ENCODE assay signal across 9 cellular contexts in genomic region chr12:131832393-131833231, GRCh38. TPM values are rescaled to one million over a fixed set of nuclear protein-coding genes. Genes with fewer than 3 reads are reported as not detected.
DNase-seq lines count a peak whose midpoint lies in the region; ATAC-seq and TF ChIP-seq lines count a peak whose summit lies in the region.
"Had no signal": no experiment of that assay in that cellular context is flagged by ENCODE, and none has a peak within 500 bp of the region (broad histone marks: within the 10 kb centered on the region; RNA-seq: fewer than 3 reads in every experiment).

No MANE protein-coding gene starts in this region.

- TF ChIP-seq CTCF in heart left ventricle (IDR thresholded peaks at IDR 0.05) (no peak), tibial artery (IDR thresholded peaks at IDR 0.05) (no peak)

- H3K36me3 ChIP-seq in SJSA1 (no peaks in the 10 kb centered on the region), heart left ventricle (no peaks in the 10 kb centered on the region), tibial artery (no peaks in the 10 kb centered on the region)

- H3K4me1 ChIP-seq in SJSA1 (replicated peaks) (peaks cover 51% of the 10 kb centered on the region), heart left ventricle (peaks cover 0 to 43% (median 19%) of the 10 kb centered on the region in 12 donors), tibial artery (peaks cover 0 to 46% (median 40%) of the 10 kb centered on the region in 4 donors)

- WGBS in heart left ventricle, 4 donors = 43 to 52% (median 50%) methylated on average over 18 to 29 of the region's 29 CpGs

- H3K27ac ChIP-seq in SJSA1 = no peak overlapping the region
- H3K27ac ChIP-seq in heart left ventricle = peak overlapping the region in 1 of 12 donors; percentile 26
- peak overlapping the region in 1 of 2 donors; percentile 42 for H3K27ac ChIP-seq in tibial artery

- H3K4me3 ChIP-seq in SJSA1 (peak overlapping the region; percentile 33), heart left ventricle (peak overlapping the region in 9 of 12 donors; percentile 22 to 53 (median 35)), tibial artery (peak overlapping the region; percentile 28 to 41)

- H3K27me3 ChIP-seq in SJSA1 (replicated peaks) (peaks cover 18% of the 10 kb centered on the region), heart left ventricle (peaks cover 3 to 75% (median 43%) of the 10 kb centered on the region in 9 donors), tibial artery (peaks cover 0 to 86% of the 10 kb centered on the region in 2 donors)

- H3K9me3 ChIP-seq in SJSA1 (replicated peaks) = no peaks in the 10 kb centered on the region; the same call in 1 of the 2 replicates
- H3K9me3 ChIP-seq in heart left ventricle = no peaks in the 10 kb centered on the region
- H3K9me3 ChIP-seq in tibial artery = no peaks in the 10 kb centered on the region

- peak; percentile 54 for DNase-seq in NCI-H2196 (lab: John Stamatoyannopoulos, UW; ENCODE audit: unreplicated experiment)
- DNase-seq in NCI-H2196 treated with DMSO at 0.1 percent for 48 hours (lab: John Stamatoyannopoulos, UW; ENCODE audit: unreplicated experiment) = no peak
- DNase-seq in SJSA1 (ENCODE audit: low read depth in 1 of 2, low spot score in 2 of 2) = peak; percentile 17 to 79
- peak in 4 of 5 donors; percentile 43 to 81 (median 68) for DNase-seq in heart left ventricle
- peak; percentile 60 to 73 for DNase-seq in tibial artery
- DNase-seq in NOMO-1 (lab: John Stamatoyannopoulos, UW; ENCODE audit: unreplicated experiment in 2 of 2) = no peak
- DNase-seq in stimulated activated CD4-positive, alpha-beta T cell treated with anti-CD3 and anti-CD28 coated beads, Interleukin-4, amount 100 ng/mL, for 1 hour = no peak
- DNase-seq: CD4-positive, CD25-positive, alpha-beta regulatory T cell had no signal

- ATAC-seq in heart left ventricle (no peak), HG03469 (IDR thresholded peaks at IDR 0.05; ENCODE audit: unreplicated experiment) (no peak)

- no peak for TF ChIP-seq POLR2A in heart left ventricle (IDR thresholded peaks at IDR 0.05)

- intact Hi-C loops in heart left ventricle (cut with DNase I) = loop anchor here in 7 of 10 donors (5.0 to 10.0 kb wide), 7 partner anchors 112 to 918 kb away; partner anchors contain the start of gene EP400 (in 3 of the 7)
- intact Hi-C loops in tibial artery (cut with DNase I; ENCODE audit: low total_unique reads) = no loop called here

RNA-seq across cellular contexts. Expression of gene MMP17, which starts 4.4 kb away (rescaled TPM):
- 3.1 and 3.4 TPM in 2 replicates for total RNA-seq in SJSA1 (2014; rRNA removed; shearing (Covaris generic))
- 1 to 10 TPM in 6 of 9 donors, under 1 TPM in 3; 0.28 to 2.1 (median 1.2) TPM for total RNA-seq in heart left ventricle
- 1 to 10 TPM; 1.5 to 2.0 TPM for polyA plus RNA-seq in heart left ventricle
- total RNA-seq: CD4-positive, CD25-positive, alpha-beta regulatory T cell had no signal

Comparison
In these comparisons a context has a peak if more than half of its experiments do, and no peak if none do; other contexts are left out.
1. DNase-seq: peak in NCI-H2196 (single experiment), SJSA1 (2 of 2), heart left ventricle (4 of 5) and tibial artery (2 of 2); none in NCI-H2196 treated with DMSO at 0.1 percent for 48 hours (single experiment), NOMO-1 (0 of 2) and stimulated activated CD4-positive, alpha-beta T cell treated with anti-CD3 and anti-CD28 coated beads, Interleukin-4, amount 100 ng/mL, for 1 hour (single experiment).
2. Peak in every context shown above with its lines, with median percentiles within 50 percentile points of each other: H3K4me3 ChIP-seq.